ENCODE assay signal across 12 cellular contexts in genomic region chr16:17271687-17272086, GRCh38.
DNase-seq lines count a peak whose midpoint lies in the region; ATAC-seq and TF ChIP-seq lines count a peak whose summit lies in the region.
"Had no signal": no experiment of that assay in that cellular context is flagged by ENCODE, and none has a peak within 500 bp of the region (broad histone marks: within the 10 kb centered on the region; RNA-seq: fewer than 3 reads in every experiment).

No MANE protein-coding gene starts in this region.

- H3K4me3 ChIP-seq in right cardiac atrium (ENCODE audit: low read length), result no peak overlapping the region
- no peak overlapping the region for H3K4me3 ChIP-seq in mucosa of rectum (ENCODE audit: low read length in 2 of 2)
- H3K4me3 ChIP-seq in tibial nerve, result no peak overlapping the region
- H3K4me3 ChIP-seq: MG63 had no signal

- peak; percentile 29 to 68 (median 48) for DNase-seq in right cardiac atrium
- DNase-seq in cardiac septum (ENCODE audit: low spot score), result no peak
- peak; percentile 77 for DNase-seq in astrocyte of the hippocampus (ENCODE audit: low read depth, low spot score)
- DNase-seq in tibial nerve (ENCODE audit: low spot score in 2 of 2), result peak; percentile 38 to 67
- DNase-seq in glutamatergic neuron, result no peak
- no peak for DNase-seq in germinal center (ENCODE audit: low spot score)
- DNase-seq in EL, result no peak
- DNase-seq: activated CD4-positive, alpha-beta T cell treated with anti-CD3 and anti-CD28 coated beads for 48 hours; GF-D8; MG63; SW 1271 had no signal

- TF ChIP-seq EP300 in tibial nerve (IDR thresholded peaks at IDR 0.05), result no peak

- intact Hi-C loops in right cardiac atrium (cut with DNase I) (loop anchor here in 3 of 4 donors (10.0 kb wide), 2 partner anchors 73 to 193 kb away; no protein-coding TSS in a partner anchor), cardiac septum (cut with DNase I) (no loop called here)

- H3K27ac ChIP-seq in right cardiac atrium (ENCODE audit: low read length), result no peak overlapping the region
- peak overlapping the region; percentile 77 to 86 for H3K27ac ChIP-seq in mucosa of rectum (ENCODE audit: low read depth in 2 of 2, low read length in 2 of 2)
- peak overlapping the region in 2 of 4 donors; percentile 50 to 65 for H3K27ac ChIP-seq in tibial nerve

- 70% methylated on average over 4 of the region's 4 CpGs for WGBS in right cardiac atrium
- 32 to 54% methylated on average over 4 of the region's 4 CpGs for WGBS in tibial nerve, 2 donors

- peaks cover 28% of the 10 kb centered on the region for H3K4me1 Mint-ChIP-seq in glutamatergic neuron (ENCODE audit: low read depth, unreplicated experiment)

- H3K4me1 ChIP-seq in right cardiac atrium (ENCODE audit: control insufficient read depth, insufficient read depth, low read length), result peaks cover 8% of the 10 kb centered on the region
- peaks cover 48 to 53% of the 10 kb centered on the region in 2 donors for H3K4me1 ChIP-seq in mucosa of rectum (ENCODE audit: control insufficient read depth in 2 of 2, insufficient read depth in 2 of 2, low read length in 2 of 2)
- peaks cover 0 to 37% (median 15%) of the 10 kb centered on the region in 4 donors for H3K4me1 ChIP-seq in tibial nerve

- H3K9me3 Mint-ChIP-seq in glutamatergic neuron (ENCODE audit: unreplicated experiment), result peaks cover 7% of the 10 kb centered on the region

- H3K36me3 ChIP-seq in mucosa of rectum (ENCODE audit: control insufficient read depth in 2 of 2, insufficient read depth in 2 of 2, low read length in 2 of 2) (no peaks in the 10 kb centered on the region), tibial nerve (no peaks in the 10 kb centered on the region)
- H3K36me3 ChIP-seq: MG63 had no signal

- TF ChIP-seq POLR2A in tibial nerve (IDR thresholded peaks at IDR 0.05), result no peak

- H3K9me3 ChIP-seq in right cardiac atrium (ENCODE audit: control insufficient read depth, low read length) (no peaks in the 10 kb centered on the region), mucosa of rectum (ENCODE audit: control insufficient read depth in 2 of 2, low read length in 2 of 2) (no peaks in the 10 kb centered on the region), tibial nerve (no peaks in the 10 kb centered on the region)
- H3K9me3 ChIP-seq: MG63 had no signal

- H3K27ac Mint-ChIP-seq in glutamatergic neuron (ENCODE audit: unreplicated experiment), result no peak overlapping the region

- H3K27me3 ChIP-seq in right cardiac atrium (ENCODE audit: control insufficient read depth, insufficient read depth) (no peaks in the 10 kb centered on the region), mucosa of rectum (ENCODE audit: control insufficient read depth in 2 of 2, insufficient read depth in 2 of 2, low read length in 2 of 2) (no peaks in the 10 kb centered on the region), tibial nerve (no peaks in the 10 kb centered on the region)
- H3K27me3 ChIP-seq: MG63 had no signal

- no peaks in the 10 kb centered on the region for H3K36me3 Mint-ChIP-seq in glutamatergic neuron (ENCODE audit: unreplicated experiment)

- TF ChIP-seq CTCF in tibial nerve (IDR thresholded peaks at IDR 0.05) (no peak), glutamatergic neuron (IDR thresholded peaks at IDR 0.05; ENCODE audit: partially characterized antibody, unreplicated experiment) (no peak)

- peak overlapping the region; percentile 47 to 64 for H3K9ac ChIP-seq in mucosa of rectum (ENCODE audit: low read depth in 1 of 2, low read length in 2 of 2)

- peaks cover 7% of the 10 kb centered on the region for H3K27me3 Mint-ChIP-seq in glutamatergic neuron (ENCODE audit: unreplicated experiment)

- ATAC-seq in right cardiac atrium, result peak; percentile 25 to 30

- H3K4me3 Mint-ChIP-seq in glutamatergic neuron (ENCODE audit: unreplicated experiment), result no peak overlapping the region

Comparison
In these comparisons a context has a peak if more than half of its experiments do, and no peak if none do; other contexts are left out.
1. DNase-seq: peak in right cardiac atrium (3 of 3), astrocyte of the hippocampus (single experiment) and tibial nerve (2 of 2); none in cardiac septum (single experiment), glutamatergic neuron (single experiment), germinal center (single experiment) and EL (single experiment).